ENCODE assay signal across 12 cellular contexts in the genomic region with DNA sequence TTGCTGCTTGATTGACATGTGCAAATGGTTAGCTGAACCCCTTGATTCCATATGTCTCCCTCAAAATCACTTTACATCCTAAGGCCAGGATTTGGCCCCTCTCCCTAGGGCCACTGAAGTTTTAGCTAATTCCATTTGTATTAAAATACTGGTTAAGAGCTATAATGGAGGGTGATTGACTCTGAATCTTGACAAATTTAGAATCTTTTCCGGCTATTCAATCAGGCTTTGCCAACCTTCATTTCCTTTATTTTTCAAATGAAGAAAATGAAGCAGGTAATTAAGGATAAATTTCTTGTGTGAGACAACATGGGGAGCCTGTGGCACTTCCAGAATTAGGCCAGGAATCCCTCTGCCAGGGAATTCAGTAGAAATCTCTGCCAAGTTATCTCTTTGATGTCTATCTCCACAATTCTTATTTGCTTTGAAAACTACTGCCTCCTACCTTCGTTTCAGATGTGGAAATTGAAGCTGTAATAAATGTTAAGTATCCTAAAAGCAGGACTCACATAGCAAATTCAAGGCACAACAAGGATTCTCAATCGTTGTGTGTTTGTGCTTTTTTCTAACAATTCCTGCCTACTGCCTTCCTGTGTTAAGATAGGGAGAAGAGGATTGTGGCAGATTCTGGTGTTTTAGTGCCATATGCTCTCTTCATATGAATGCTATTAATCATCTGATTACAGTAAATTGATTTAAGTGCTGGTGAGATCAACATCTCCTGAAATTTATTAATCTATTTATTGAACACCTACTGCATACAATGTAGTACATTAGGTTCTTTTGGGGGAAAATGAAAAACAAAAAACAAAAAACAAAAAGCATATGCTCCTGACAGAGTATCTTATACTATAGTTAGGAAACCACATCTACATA.
"Had no signal": no experiment of that assay in that cellular context is flagged by ENCODE, and none has a peak within 500 bp of the region (broad histone marks: within the 10 kb centered on the region; RNA-seq: fewer than 3 reads in every experiment).

No MANE protein-coding gene starts in this region.

- H3K4me1 ChIP-seq: breast epithelium, parathyroid adenoma had no signal

- H3K36me3 ChIP-seq: breast epithelium, heart right ventricle, transverse colon had no signal

- H3K27me3 ChIP-seq: breast epithelium, heart right ventricle, transverse colon had no signal

- ATAC-seq: activated T-cell treated with anti-CD3 and anti-CD28 coated beads, Interleukin-2, amount 50 U/mL, for 4 hours had no signal

- H3K27ac ChIP-seq: breast epithelium, parathyroid adenoma, transverse colon had no signal

- H3K9me3 ChIP-seq: breast epithelium, heart right ventricle, transverse colon had no signal

- DNase-seq: activated CD4-positive, alpha-beta T cell treated with anti-CD3 and anti-CD28 coated beads for 1 hour; activated CD4-positive, alpha-beta T cell treated with anti-CD3 and anti-CD28 coated beads, Interleukin-2, amount 50 U/mL, for 48 hours; activated gamma-delta T cell; activated naive CD8-positive, alpha-beta T cell treated with anti-CD3 and anti-CD28 coated beads for 36 hours; activated T-cell treated with anti-CD3 and anti-CD28 coated beads, Interleukin-2, amount 50 U/mL, for 4 hours; foreskin melanocyte; heart right ventricle; naive B cell; retina; transverse colon had no signal

- H3K4me3 ChIP-seq: breast epithelium, heart right ventricle, transverse colon had no signal
